Comparison of ENCODE assay signal across 20 cellular contexts in genomic region chr3:12909710-12910109, GRCh38.
DNase-seq lines count a peak whose midpoint lies in the region; ATAC-seq and TF ChIP-seq lines count a peak whose summit lies in the region.
"Had no signal": no experiment of that assay in that cellular context is flagged by ENCODE, and none has a peak within 500 bp of the region (broad histone marks: within the 10 kb centered on the region; RNA-seq: fewer than 3 reads in every experiment).

No MANE protein-coding gene starts in this region.

- no peak overlapping the region for H3K27ac ChIP-seq in heart right ventricle
- H3K27ac ChIP-seq in DND-41 (ENCODE audit: low read length): no peak overlapping the region
- H3K27ac ChIP-seq: A549, GM23248 had no signal

- no peak overlapping the region for H2AFZ ChIP-seq in DND-41 (ENCODE audit: low read depth, low read length)
- H2AFZ ChIP-seq: GM23248 had no signal

- peaks cover 0 to 100% (median 68%) of the 10 kb centered on the region in 9 donors for H3K36me3 ChIP-seq in heart right ventricle
- H3K36me3 ChIP-seq in DND-41 (ENCODE audit: insufficient read depth, low read length): peaks cover 78% of the 10 kb centered on the region

- peak; percentile 55 for DNase-seq in Right ventricle myocardium inferior (ENCODE audit: missing footprints)
- DNase-seq in heart right ventricle: no peak
- DNase-seq in DND-41: no peak
- DNase-seq in nephron progenitor cell: no peak
- DNase-seq in stimulated activated naive B cell treated with anti-CD40 and anti-IgM and Interleukin-4, amounts not matched to agents 10 μg/mL and 1 μg/mL and 100 μg/mL, for 72 hours: no peak
- DNase-seq: 8988T; ACHN; AML-193; C1 segment of cervical spinal cord; Calu3; CD4-positive, alpha-beta memory T cell; COR-L47; DMS53; DMS79 treated with DMSO at 0.1 percent for 48 hours; GM23248; H7; HCEC 1CT had no signal

- peaks cover 0 to 41% (median 29%) of the 10 kb centered on the region in 9 donors for H3K4me1 ChIP-seq in heart right ventricle
- H3K4me1 ChIP-seq in DND-41 (ENCODE audit: insufficient read depth, low read length): no peaks in the 10 kb centered on the region
- H3K4me1 ChIP-seq: A549 had no signal

- no peaks in the 10 kb centered on the region for H3K9me3 Mint-ChIP-seq in nephron progenitor cell
- no peaks in the 10 kb centered on the region for H3K9me3 Mint-ChIP-seq in stimulated activated naive B cell treated with anti-CD40 and anti-IgM and Interleukin-4, amounts not matched to agents 10 μg/mL and 1 μg/mL and 100 μg/mL, for 72 hours

- no peak for ATAC-seq in Right ventricle myocardium inferior
- ATAC-seq in heart right ventricle: no peak
- 0 out of 3 replicates have a peak, but pooled peaks have one; percentile 13 for ATAC-seq in DND-41 (ENCODE audit: insufficient read depth, low read depth)
- no peak for ATAC-seq in stimulated activated naive B cell treated with anti-CD40 and anti-IgM and Interleukin-4, amounts not matched to agents 10 μg/mL and 1 μg/mL and 100 μg/mL, for 72 hours (replicated peaks)
- ATAC-seq in HG03097 (IDR thresholded peaks at IDR 0.05; ENCODE audit: low FRiP score, unreplicated experiment): no peak
- ATAC-seq in GM21723 (IDR thresholded peaks at IDR 0.05; ENCODE audit: unreplicated experiment): no peak
- ATAC-seq: A549 had no signal

- H3K79me2 ChIP-seq in DND-41 (ENCODE audit: insufficient read depth, low read length): no peaks in the 10 kb centered on the region

- H3K27me3 Mint-ChIP-seq in nephron progenitor cell (ENCODE audit: low read depth, poor library complexity): no peaks in the 10 kb centered on the region
- H3K27me3 Mint-ChIP-seq in stimulated activated naive B cell treated with anti-CD40 and anti-IgM and Interleukin-4, amounts not matched to agents 10 μg/mL and 1 μg/mL and 100 μg/mL, for 72 hours: no peaks in the 10 kb centered on the region
- H3K27me3 Mint-ChIP-seq: CD4-positive, alpha-beta memory T cell had no signal

- peaks cover 41% of the 10 kb centered on the region for H3K36me3 Mint-ChIP-seq in nephron progenitor cell (ENCODE audit: low read depth)
- peaks cover 44 to 65% of the 10 kb centered on the region in 2 donors for H3K36me3 Mint-ChIP-seq in stimulated activated naive B cell treated with anti-CD40 and anti-IgM and Interleukin-4, amounts not matched to agents 10 μg/mL and 1 μg/mL and 100 μg/mL, for 72 hours

- H3K27me3 ChIP-seq in heart right ventricle: no peaks in the 10 kb centered on the region
- H3K27me3 ChIP-seq in DND-41 (ENCODE audit: insufficient read depth, low read length, poor library complexity): no peaks in the 10 kb centered on the region

- no peaks in the 10 kb centered on the region for H3K4me1 Mint-ChIP-seq in nephron progenitor cell
- H3K4me1 Mint-ChIP-seq in stimulated activated naive B cell treated with anti-CD40 and anti-IgM and Interleukin-4, amounts not matched to agents 10 μg/mL and 1 μg/mL and 100 μg/mL, for 72 hours: peaks cover 24 to 26% of the 10 kb centered on the region in 2 donors
- H3K4me1 Mint-ChIP-seq: CD4-positive, alpha-beta memory T cell had no signal

- H3K27ac Mint-ChIP-seq in nephron progenitor cell: peak overlapping the region; percentile 65
- H3K27ac Mint-ChIP-seq in stimulated activated naive B cell treated with anti-CD40 and anti-IgM and Interleukin-4, amounts not matched to agents 10 μg/mL and 1 μg/mL and 100 μg/mL, for 72 hours: peak overlapping the region; percentile 76

- H3K4me3 ChIP-seq in heart right ventricle: no peak overlapping the region
- no peak overlapping the region for H3K4me3 ChIP-seq in DND-41 (ENCODE audit: low read depth in 1 of 2, low read length in 2 of 2)
- H3K4me3 ChIP-seq: A549, GM23248 had no signal

- H3K9me3 ChIP-seq in heart right ventricle (no peaks in the 10 kb centered on the region), DND-41 (ENCODE audit: insufficient read depth, low read length, severe bottlenecking) (no peaks in the 10 kb centered on the region)
- H3K9me3 ChIP-seq: A549 had no signal

- no peak overlapping the region for H3K9ac ChIP-seq in DND-41 (ENCODE audit: low read depth, low read length)
- H3K9ac ChIP-seq: GM23248 had no signal

- no peak overlapping the region for H3K4me3 Mint-ChIP-seq in nephron progenitor cell
- H3K4me3 Mint-ChIP-seq in stimulated activated naive B cell treated with anti-CD40 and anti-IgM and Interleukin-4, amounts not matched to agents 10 μg/mL and 1 μg/mL and 100 μg/mL, for 72 hours: no peak overlapping the region
- H3K4me3 Mint-ChIP-seq: CD4-positive, alpha-beta memory T cell had no signal

- no peak for TF ChIP-seq CTCF in heart right ventricle (IDR thresholded peaks at IDR 0.05)
- TF ChIP-seq CTCF in DND-41 (IDR thresholded peaks at IDR 0.05; ENCODE audit: borderline replicate concordance, extremely low read depth, low read length, poor library complexity, severe bottlenecking): no peak
- TF ChIP-seq CTCF in nephron progenitor cell (IDR thresholded peaks at IDR 0.05): no peak

- peaks cover 4% of the 10 kb centered on the region; the same call in 1 of the 2 replicates for H4K20me1 ChIP-seq in DND-41 (ENCODE audit: insufficient read depth, low read length)

- no peak overlapping the region for H3K4me2 ChIP-seq in DND-41 (ENCODE audit: insufficient read depth, low read length)
- H3K4me2 ChIP-seq: A549 had no signal

- WGBS in heart right ventricle, 2 donors: 88 to 91% methylated on average over 7 of the region's 7 CpGs

- intact Hi-C loops in Right ventricle myocardium inferior (cut with DNase I) (no loop called here), heart right ventricle (cut with DNase I) (loop anchor here in 2 of 10 donors (5.0 kb wide), 2 partner anchors 68 to 73 kb away; no protein-coding TSS in a partner anchor)
